Comparison of ENCODE assay signal across 2 cellular contexts in the genomic region with DNA sequence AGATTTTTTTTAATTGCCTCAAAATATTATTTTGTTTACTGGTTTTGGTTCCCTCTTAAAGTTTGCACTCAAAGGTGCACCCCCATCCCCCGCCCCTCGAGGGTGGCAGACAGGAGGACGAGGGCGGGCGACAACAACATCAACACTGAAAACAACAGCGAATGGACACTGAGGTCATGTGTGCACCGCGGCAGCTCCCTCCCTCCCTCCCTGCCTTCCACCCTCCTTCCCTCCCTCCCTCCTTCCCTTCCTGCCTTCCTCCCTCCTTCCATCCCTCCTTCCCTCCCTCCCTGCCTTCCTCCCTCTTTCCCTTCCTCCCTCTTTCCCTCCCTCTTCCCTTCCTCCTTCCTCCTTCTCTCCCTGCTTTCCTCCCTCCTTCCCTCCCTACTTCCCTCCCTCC.
TF ChIP-seq lines count a peak whose summit lies in the region.

No MANE protein-coding gene starts in this region.

TF ChIP-seq in A549, 52 proteins besides CTCF, POLR2A, EP300 and RAD21:
- TF ChIP-seq, protein P1, sequence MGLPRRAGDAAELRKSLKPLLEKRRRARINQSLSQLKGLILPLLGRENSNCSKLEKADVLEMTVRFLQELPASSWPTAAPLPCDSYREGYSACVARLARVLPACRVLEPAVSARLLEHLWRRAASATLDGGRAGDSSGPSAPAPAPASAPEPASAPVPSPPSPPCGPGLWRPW (IDR thresholded peaks at IDR 0.05) = no peak
- TF ChIP-seq CHD2 (IDR thresholded peaks at IDR 0.05; ENCODE audit: low read length, partially characterized antibody) (no peak), HOXB5 (CRISPR knock-in tag; IDR thresholded peaks at IDR 0.05) (no peak), RFX5 (IDR thresholded peaks at IDR 0.05) (no peak), POLR2AphosphoS2 (conservative IDR thresholded peaks at IDR 0.05; ENCODE audit: low read length) (no peak), MAFK (IDR thresholded peaks at IDR 0.05; ENCODE audit: partially characterized antibody) (no peak), BHLHE40 (IDR thresholded peaks at IDR 0.05; ENCODE audit: low read depth, low read length) (no peak)
TF ChIP-seq in A549: peak in this region for 0.

TF ChIP-seq in IMR-90, 13 proteins besides CTCF, POLR2A, EP300 and RAD21:
- TF ChIP-seq RCOR1 (IDR thresholded peaks at IDR 0.05; ENCODE audit: insufficient replicate concordance, low read length) = no peak
- no peak for TF ChIP-seq SMC3 (IDR thresholded peaks at IDR 0.05; ENCODE audit: low read depth, low read length)
- TF ChIP-seq NFE2L2 (IDR thresholded peaks at IDR 0.05; ENCODE audit: low read depth, low read length) = no peak
